8 cellular contexts compared by ENCODE assay signal in the genomic region with DNA sequence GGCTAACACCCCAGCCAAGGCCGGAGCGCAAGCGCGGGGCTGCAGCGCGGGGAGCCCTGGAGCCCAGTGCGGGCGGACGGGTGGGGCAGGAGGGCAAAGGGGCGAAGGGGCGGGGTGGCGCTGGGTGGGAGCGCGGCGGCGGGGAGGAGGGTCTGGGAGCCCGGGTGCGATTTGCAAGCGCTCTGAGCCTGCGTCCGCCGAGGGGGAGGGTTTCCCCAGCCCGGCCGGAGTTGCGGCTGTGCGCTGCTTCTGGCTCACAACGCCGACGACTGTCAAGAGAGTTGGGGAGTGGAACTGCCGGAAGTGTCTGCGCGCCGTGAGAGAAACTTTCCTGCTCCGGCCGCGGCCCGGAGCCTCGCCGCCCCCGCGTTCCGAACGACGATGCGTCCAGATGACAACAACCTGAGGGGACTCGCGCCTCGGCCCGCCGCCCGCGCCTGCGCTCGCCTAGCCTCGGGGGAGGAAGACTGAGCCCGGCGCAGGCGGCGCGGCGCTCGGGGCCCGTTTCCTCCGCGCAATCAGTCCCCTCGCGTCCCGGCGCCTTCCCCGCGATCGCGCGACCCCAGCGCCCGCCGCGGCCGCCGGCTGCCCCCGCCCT. TPM values are rescaled to one million over a fixed set of nuclear protein-coding genes. Genes with fewer than 3 reads are reported as not detected.
DNase-seq lines count a peak whose midpoint lies in the region; ATAC-seq and TF ChIP-seq lines count a peak whose summit lies in the region.

TSS of gene ARHGAP42 (plus strand) at position 257 of the 598 bp plus-strand sequence. CDS start 391 bp downstream, outside the sequence.

- DNase-seq in AG08396 (ENCODE audit: low spot score): peak; percentile 80
- DNase-seq in NCI-H446 (lab: John Stamatoyannopoulos, UW): peak; percentile 38 to 64
- peak; percentile 53 for DNase-seq in amniotic epithelial cell (ENCODE audit: low read depth)
- DNase-seq in left ventricle myocardium inferior: peak; percentile 72
- DNase-seq in posterior vena cava (ENCODE audit: low spot score): peak; percentile 90
- DNase-seq in NCI-H510A treated with DMSO at 0.1 percent for 48 hours (lab: John Stamatoyannopoulos, UW): no peak

- H3K36me3 ChIP-seq in left ventricle myocardium inferior: no peaks in the 10 kb centered on the region

- peaks cover 57% of the 10 kb centered on the region for H3K4me1 ChIP-seq in left ventricle myocardium inferior

- peak within 1 kb of the TSS; percentile 89 for H3K27ac ChIP-seq in left ventricle myocardium inferior (replicated peaks)

- H3K4me3 ChIP-seq in left ventricle myocardium inferior: peak within 1 kb of the TSS; percentile 81

- TF ChIP-seq POLR2A in GM18505 (IDR thresholded peaks at IDR 0.05; ENCODE audit: borderline replicate concordance, extremely low read depth, insufficient read depth, insufficient read length): peak; percentile 37

- H3K27me3 ChIP-seq in left ventricle myocardium inferior (ENCODE audit: low read depth): no peaks in the 10 kb centered on the region

- TF ChIP-seq CTCF in left ventricle myocardium inferior (IDR thresholded peaks at IDR 0.05; ENCODE audit: borderline replicate concordance): no peak

- intact Hi-C loops in left ventricle myocardium inferior (cut with micrococcal nuclease) (loop anchor here (10.0 kb wide), 2 partner anchors 138 to 248 kb away; no protein-coding TSS in a partner anchor), posterior vena cava (cut with DNase I) (loop anchor here in 1 of 2 donors (10.0 kb wide), 2 partner anchors 158 to 238 kb away; no protein-coding TSS in a partner anchor)

- ATAC-seq in GM18505 (IDR thresholded peaks at IDR 0.05; ENCODE audit: unreplicated experiment) (peak; percentile 71), HG02840 (IDR thresholded peaks at IDR 0.05; ENCODE audit: low FRiP score, unreplicated experiment) (peak; percentile 67)

- no peaks in the 10 kb centered on the region for H3K9me3 ChIP-seq in left ventricle myocardium inferior (replicated peaks)

RNA-seq across cellular contexts. Expression of gene ARHGAP42, which starts in this region (rescaled TPM):
- total RNA-seq in left ventricle myocardium inferior (11.1 TPM), posterior vena cava (10 to 100 TPM; 14.9 to 20.0 TPM)
